Comparison of ENCODE assay signal across 8 cellular contexts in the genomic region with DNA sequence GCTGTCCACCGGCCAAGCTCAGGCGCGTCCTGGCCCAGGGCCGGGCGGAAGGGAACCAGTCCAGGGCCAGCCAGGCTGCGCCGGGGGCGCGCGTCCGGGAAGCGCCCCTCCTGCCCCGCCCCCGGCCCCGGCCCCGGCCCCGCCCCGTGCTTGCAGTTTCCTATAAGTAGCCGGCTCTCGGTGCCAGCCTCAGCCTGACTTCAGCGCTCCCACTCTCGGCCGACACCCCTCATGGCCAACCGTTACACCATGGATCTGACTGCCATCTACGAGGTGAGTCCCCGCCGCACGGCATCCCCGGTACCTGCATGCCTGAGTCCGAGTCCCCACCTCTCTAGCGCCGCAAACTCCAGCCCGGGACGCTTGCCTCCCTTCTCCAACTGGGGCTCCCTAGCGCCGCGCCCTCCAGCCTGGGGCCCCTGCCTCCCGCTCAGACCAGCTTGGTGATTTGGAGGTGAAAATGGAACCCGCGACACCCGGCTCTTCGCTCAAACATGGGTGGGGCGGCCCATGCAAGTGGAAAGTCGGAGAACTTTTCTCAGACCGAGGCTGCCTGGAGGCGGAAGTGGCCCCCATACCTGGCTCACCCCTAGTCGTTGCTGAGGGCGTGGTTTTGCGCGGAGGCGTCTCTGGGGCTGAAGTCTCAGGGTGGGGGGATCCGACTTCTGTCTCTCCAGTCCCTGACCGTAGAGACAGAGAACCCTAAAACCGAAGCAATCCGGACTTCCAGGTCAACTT. TPM values are rescaled to one million over a fixed set of nuclear protein-coding genes. Genes with fewer than 3 reads are reported as not detected.
DNase-seq lines count a peak whose midpoint lies in the region; ATAC-seq and TF ChIP-seq lines count a peak whose summit lies in the region.

A gene with protein sequence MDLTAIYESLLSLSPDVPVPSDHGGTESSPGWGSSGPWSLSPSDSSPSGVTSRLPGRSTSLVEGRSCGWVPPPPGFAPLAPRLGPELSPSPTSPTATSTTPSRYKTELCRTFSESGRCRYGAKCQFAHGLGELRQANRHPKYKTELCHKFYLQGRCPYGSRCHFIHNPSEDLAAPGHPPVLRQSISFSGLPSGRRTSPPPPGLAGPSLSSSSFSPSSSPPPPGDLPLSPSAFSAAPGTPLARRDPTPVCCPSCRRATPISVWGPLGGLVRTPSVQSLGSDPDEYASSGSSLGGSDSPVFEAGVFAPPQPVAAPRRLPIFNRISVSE (plus strand): TSS at position 192 of the 738 bp plus-strand sequence. CDS start 58 bp downstream, at position 250.

- peak within 1 kb of the TSS; percentile 100 for H3K27ac Mint-ChIP-seq in activated T-helper 17 cell treated with anti-CD3 and anti-CD28 coated beads, Interleukin-2, amount 50 U/mL, for 72 hours
- peak within 1 kb of the TSS; percentile 79 to 97 (median 82) for H3K27ac Mint-ChIP-seq in nephron

- peaks cover 73% of the 10 kb centered on the region for H3K36me3 Mint-ChIP-seq in activated T-helper 17 cell treated with anti-CD3 and anti-CD28 coated beads, Interleukin-2, amount 50 U/mL, for 72 hours (ENCODE audit: low read depth)
- H3K36me3 Mint-ChIP-seq in nephron (ENCODE audit: low read depth), result no peaks in the 10 kb centered on the region

- no peak for TF ChIP-seq CTCF in fibroblast of mammary gland (conservative IDR thresholded peaks at IDR 0.05; ENCODE audit: control insufficient read depth, insufficient read depth, low read depth, low read length)
- TF ChIP-seq CTCF in nephron (IDR thresholded peaks at IDR 0.05; ENCODE audit: unreplicated experiment in 3 of 3), result no peak

- peak; percentile 27 for DNase-seq in GF-D8 (lab: John Stamatoyannopoulos, UW)
- peak; percentile 64 for DNase-seq in HT1080 (ENCODE audit: low read depth)
- DNase-seq in RPMI8226, result peak; percentile 88
- DNase-seq in fibroblast of mammary gland (ENCODE audit: low read depth), result peak; percentile 81
- peak; percentile 91 for DNase-seq in stimulated activated naive CD8-positive, alpha-beta T cell treated with anti-CD3 and anti-CD28 coated beads, Interleukin-15, Interleukin-2, amounts not matched to agents 100 U/mL and 50 U/mL, for 24 hours
- no peak for DNase-seq in cortex of kidney (lab: John Stamatoyannopoulos, UW)

- H3K4me3 ChIP-seq in fibroblast of mammary gland (ENCODE audit: control insufficient read depth, low read depth, low read length), result peak within 1 kb of the TSS; percentile 97

- H3K4me3 Mint-ChIP-seq in activated T-helper 17 cell treated with anti-CD3 and anti-CD28 coated beads, Interleukin-2, amount 50 U/mL, for 72 hours, result peak within 1 kb of the TSS; percentile 91
- H3K4me3 Mint-ChIP-seq in nephron, result peak within 1 kb of the TSS; percentile 79 to 93 (median 90)

- H3K27me3 Mint-ChIP-seq in activated T-helper 17 cell treated with anti-CD3 and anti-CD28 coated beads, Interleukin-2, amount 50 U/mL, for 72 hours, result no peaks in the 10 kb centered on the region
- H3K27me3 Mint-ChIP-seq in nephron (ENCODE audit: low read depth), result no peaks in the 10 kb centered on the region

- H3K4me1 Mint-ChIP-seq in activated T-helper 17 cell treated with anti-CD3 and anti-CD28 coated beads, Interleukin-2, amount 50 U/mL, for 72 hours, result peaks cover 25% of the 10 kb centered on the region
- H3K4me1 Mint-ChIP-seq in nephron, result peaks cover 38% of the 10 kb centered on the region

- peak; percentile 28 for ATAC-seq in activated T-helper 17 cell treated with anti-CD3 and anti-CD28 coated beads, Interleukin-2, amount 50 U/mL, for 72 hours (replicated peaks)
- ATAC-seq in stimulated activated naive CD8-positive, alpha-beta T cell treated with anti-CD3 and anti-CD28 coated beads, Interleukin-15, Interleukin-2, amounts not matched to agents 100 U/mL and 50 U/mL, for 24 hours, result peak; percentile 33

- no peaks in the 10 kb centered on the region for H3K9me3 Mint-ChIP-seq in activated T-helper 17 cell treated with anti-CD3 and anti-CD28 coated beads, Interleukin-2, amount 50 U/mL, for 72 hours
- H3K9me3 Mint-ChIP-seq in nephron, result no peaks in the 10 kb centered on the region

RNA-seq across cellular contexts. Expression of the gene that starts here (rescaled TPM):
- 1.3 and 2.8 TPM in 2 replicates for total RNA-seq in HT1080 (2014; rRNA removed; shearing (Covaris generic))
- polyA plus RNA-seq in HT1080 (2015; cell fraction: cytosol; rRNA removed), result 11.0 and 13.4 TPM in 2 replicates
- 17.9 and 20.1 TPM in 2 replicates for polyA plus RNA-seq in HT1080 (2015; cell fraction: nucleus; rRNA removed)
- 100 to 1,000 TPM in 1 of 2 donors, 10 to 100 TPM in 1; 67.4 to 265 TPM for total RNA-seq in activated T-helper 17 cell treated with anti-CD3 and anti-CD28 coated beads, Interleukin-2, amount 50 U/mL, for 72 hours

Comparison
In these comparisons a context has a peak if more than half of its experiments do, and no peak if none do; other contexts are left out.
1. RNA of the gene that starts here (total RNA-seq): 67.4 to 265 TPM in activated T-helper 17 cell treated with anti-CD3 and anti-CD28 coated beads, Interleukin-2, amount 50 U/mL, for 72 hours; 1.3 to 2.8 TPM in HT1080; every median in the first group is over 10 times any median in the second.